Comparison of ENCODE assay signal across 11 cellular contexts in the genomic region with DNA sequence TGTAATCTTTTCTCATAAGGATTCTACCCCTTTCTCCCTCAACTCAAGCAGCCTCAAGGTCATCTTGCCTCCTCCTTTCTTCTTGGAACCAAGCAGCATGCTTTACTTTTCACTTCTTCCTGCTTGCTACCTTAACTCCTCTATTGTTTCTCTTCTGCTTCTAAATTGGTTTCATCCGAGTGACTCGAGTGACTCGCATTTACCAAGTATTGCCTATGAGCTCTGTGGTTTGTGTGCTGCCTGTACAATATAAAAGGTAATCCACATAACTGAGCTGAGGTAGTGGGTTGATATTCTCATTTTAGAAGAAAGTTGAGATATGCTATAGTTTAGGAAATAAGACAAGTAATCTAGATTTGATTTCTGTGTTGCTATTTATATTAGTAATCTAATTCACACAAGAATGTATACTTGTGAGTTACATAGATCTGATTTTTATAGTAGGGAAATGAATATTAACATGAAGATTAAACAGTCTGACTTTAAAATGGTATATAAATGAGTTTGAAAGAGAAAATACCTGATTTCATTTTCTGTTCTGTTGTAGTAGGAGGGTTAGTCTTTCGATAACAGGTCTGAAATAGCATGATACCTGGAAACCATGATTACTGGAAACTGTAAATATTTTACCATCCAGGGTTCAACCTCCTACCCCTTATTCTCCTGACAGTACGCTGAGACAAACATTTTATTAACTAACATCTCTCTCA. TPM values are rescaled to one million over a fixed set of nuclear protein-coding genes. Genes with fewer than 3 reads are reported as not detected.
DNase-seq lines count a peak whose midpoint lies in the region; ATAC-seq lines count a peak whose summit lies in the region.
"Had no signal": no experiment of that assay in that cellular context is flagged by ENCODE, and none has a peak within 500 bp of the region (broad histone marks: within the 10 kb centered on the region; RNA-seq: fewer than 3 reads in every experiment).

No MANE protein-coding gene starts in this region.

- in situ Hi-C loops in ACHN (cut with HindIII; ENCODE audit: low pct_ligation_motif_present, low pct_unique_long_range_greater_than_20kb, low sequenced_read_pairs): no loop called here

- no peaks in the 10 kb centered on the region for H3K36me3 Mint-ChIP-seq in activated naive CD4-positive, alpha-beta T cell treated with anti-CD3 and anti-CD28 coated beads, Interleukin-2, amount 50 U/mL, for 72 hours

- peak; percentile 58 for ATAC-seq in GM19023 (IDR thresholded peaks at IDR 0.05; ENCODE audit: unreplicated experiment)
- ATAC-seq in HG03521 (IDR thresholded peaks at IDR 0.05; ENCODE audit: unreplicated experiment): peak; percentile 43
- ATAC-seq in activated naive CD4-positive, alpha-beta T cell treated with anti-CD3 and anti-CD28 coated beads, Interleukin-2, amount 50 U/mL, for 72 hours: peak; percentile 69 to 91

- peak overlapping the region; percentile 74 to 87 for H3K27ac Mint-ChIP-seq in activated naive CD4-positive, alpha-beta T cell treated with anti-CD3 and anti-CD28 coated beads, Interleukin-2, amount 50 U/mL, for 72 hours

- H3K9me3 Mint-ChIP-seq in activated naive CD4-positive, alpha-beta T cell treated with anti-CD3 and anti-CD28 coated beads, Interleukin-2, amount 50 U/mL, for 72 hours: peaks cover 0 to 3% of the 10 kb centered on the region in 2 donors

- DNase-seq in ACHN: peak; percentile 27
- no peak for DNase-seq in activated naive CD4-positive, alpha-beta T cell treated with anti-CD3 and anti-CD28 coated beads, Interleukin-2, amount 50 U/mL, for 72 hours (ENCODE audit: low spot score in 2 of 2)
- DNase-seq in GF-D8 (lab: John Stamatoyannopoulos, UW): no peak
- no peak for DNase-seq in COLO829 (ENCODE audit: low spot score)
- DNase-seq in OCI-M2 (lab: John Stamatoyannopoulos, UW; ENCODE audit: unreplicated experiment): no peak
- DNase-seq in NCI-H1092 treated with DMSO at 0.1 percent for 48 hours (lab: John Stamatoyannopoulos, UW): no peak
- DNase-seq: RPMI8226, upper lobe of left lung had no signal

RNA-seq across cellular contexts. Expression of a gene that starts 5.5 kb away (rescaled TPM):
- 1 to 10 TPM in 1 of 2 donors, under 1 TPM in 1; 0.43 to 1.8 TPM for total RNA-seq in activated naive CD4-positive, alpha-beta T cell treated with anti-CD3 and anti-CD28 coated beads, Interleukin-2, amount 50 U/mL, for 72 hours
- total RNA-seq: esophagus muscularis mucosa had no signal
